ENCODE assay signal across 8 cellular contexts in the genomic region with DNA sequence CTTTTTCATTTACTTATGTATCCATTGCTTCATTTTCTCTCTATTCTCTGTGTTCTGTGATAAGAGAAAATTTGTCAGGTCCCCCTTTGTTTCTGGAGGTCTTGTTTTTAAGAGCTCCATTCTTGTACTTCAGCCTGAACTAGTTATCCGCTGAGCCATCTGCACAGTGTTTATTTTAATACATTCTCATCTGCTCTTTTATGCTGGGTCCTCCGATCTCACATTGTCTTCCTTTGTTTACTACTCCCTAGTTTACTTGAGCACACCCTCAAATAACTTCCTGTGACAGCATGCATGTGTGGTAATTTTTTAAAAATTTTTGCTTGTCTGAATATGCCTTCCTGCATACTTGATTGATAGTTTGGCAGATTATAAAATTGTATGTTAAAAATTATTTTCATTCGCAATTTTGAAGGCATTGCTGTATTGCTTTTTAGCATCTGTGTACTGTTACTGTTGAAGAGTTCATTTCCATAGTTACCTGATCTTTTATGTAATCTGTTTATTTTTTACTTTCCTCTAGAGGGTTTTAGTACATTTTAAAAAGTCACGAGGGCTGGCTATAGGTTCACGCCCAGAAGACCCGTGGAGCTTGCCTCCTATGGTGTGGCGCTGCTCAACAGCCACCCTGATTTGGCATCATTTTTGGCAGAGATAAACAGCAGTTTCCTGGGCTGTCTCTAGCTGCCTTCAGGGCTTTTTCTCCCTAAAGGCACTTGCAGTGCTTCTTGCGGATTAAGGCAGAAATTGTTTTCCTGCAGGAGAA. TPM values are rescaled to one million over a fixed set of nuclear protein-coding genes. Genes with fewer than 3 reads are reported as not detected.
DNase-seq lines count a peak whose midpoint lies in the region; ATAC-seq, FAIRE-seq and TF ChIP-seq lines count a peak whose summit lies in the region.

No MANE protein-coding gene starts in this region.

- FAIRE-seq in A549 (lab: Jason Lieb, UNC), result no peak

- TF ChIP-seq POLR2A in A549 (IDR thresholded peaks at IDR 0.05; ENCODE audit: low read length), result no peak

- no peak for TF ChIP-seq EP300 in A549 (IDR thresholded peaks at IDR 0.05)

- H3K27ac ChIP-seq in A549 (no peak overlapping the region), HEK293 (ENCODE audit: extremely low read depth, low read depth, low read length) (peak overlapping the region; percentile 34), SJCRH30 (0 out of 2 replicates have a peak overlapping the region, but pooled peaks have one; percentile 5), rectal smooth muscle tissue (ENCODE audit: low read depth, low read length) (peak overlapping the region; percentile 60)

- no peak for TF ChIP-seq RAD21 in A549 (conservative IDR thresholded peaks at IDR 0.05 in 1 of 2, IDR thresholded peaks at IDR 0.05 in 1 of 2)

- H3K9me3 ChIP-seq in A549 (no peaks in the 10 kb centered on the region), HEK293 (ENCODE audit: control insufficient read depth, insufficient read depth, low read depth, low read length) (no peaks in the 10 kb centered on the region), SJCRH30 (replicated peaks) (no peaks in the 10 kb centered on the region)

- H3K4me2 ChIP-seq in A549, result peak overlapping the region; percentile 38

- DNase-seq in A549 (ENCODE audit: low read depth in 1 of 2, low spot score in 1 of 2) (peak in 1 of 2 experiments; percentile 30), SJCRH30 (peak; percentile 42 to 65), fibroblast of the conjunctiva (ENCODE audit: low read depth) (peak; percentile 53), GOT3 (lab: John Stamatoyannopoulos, UW) (no peak)

- H3K36me3 ChIP-seq in HEK293 (ENCODE audit: control insufficient read depth in 2 of 2, insufficient read depth in 1 of 2, low read length in 2 of 2), result no peaks in the 10 kb centered on the region; a peak in 1 of 3 replicates
- no peaks in the 10 kb centered on the region; the same call in 1 of the 2 replicates for H3K36me3 ChIP-seq in SJCRH30
- H3K36me3 ChIP-seq in rectal smooth muscle tissue (ENCODE audit: control insufficient read depth, insufficient read depth, low read length), result no peaks in the 10 kb centered on the region

- H3K4me3 ChIP-seq in A549, result no peak overlapping the region
- H3K4me3 ChIP-seq in HEK293 (ENCODE audit: low read depth, low read length), result no peak overlapping the region
- no peak overlapping the region for H3K4me3 ChIP-seq in SJCRH30
- H3K4me3 ChIP-seq in rectal smooth muscle tissue (ENCODE audit: low read length), result peak overlapping the region; percentile 22

- CTCF ChIA-PET in A549 (lab: Yijun Ruan, JAX) (interaction anchor here (0.8 to 1.9 kb wide), 4 partner anchors 12 to 77 kb away, joined by 3 to 6 read pairs (median 4); no protein-coding TSS in a partner anchor), HEK293 (lab: Yijun Ruan, JAX) (interaction anchor here (0.6 to 1.6 kb wide), 8 partner anchors 9 to 76 kb away, joined by 3 to 6 read pairs (median 4); no protein-coding TSS in a partner anchor)

- WGBS in A549 (ENCODE audit: missing lambda C conversion rate), result 57% methylated on average over 8 of the region's 8 CpGs

- H3K4me1 ChIP-seq in A549, result peaks cover 30% of the 10 kb centered on the region
- peaks cover 20% of the 10 kb centered on the region for H3K4me1 ChIP-seq in HEK293 (ENCODE audit: control insufficient read depth, insufficient read depth, low read length)
- H3K4me1 ChIP-seq in SJCRH30, result peaks cover 19% of the 10 kb centered on the region
- peaks cover 6% of the 10 kb centered on the region for H3K4me1 ChIP-seq in rectal smooth muscle tissue (ENCODE audit: control insufficient read depth, insufficient read depth, low read length)

- POLR2A ChIA-PET in A549 (lab: Yijun Ruan, JAX) (no interaction called here), HEK293 (lab: Yijun Ruan, JAX) (interaction anchor here (0.6 to 1.7 kb wide), 2 partner anchors 32 to 35 kb away, joined by 4 to 5 read pairs; a partner anchor contains a TSS)

- ATAC-seq in A549 (peak in 1 of 2 experiments; percentile 71; a peak in 3 of 6 replicates), GM19023 (IDR thresholded peaks at IDR 0.05; ENCODE audit: unreplicated experiment) (no peak), HG03342 (IDR thresholded peaks at IDR 0.05; ENCODE audit: unreplicated experiment) (no peak)

- H3K9ac ChIP-seq in rectal smooth muscle tissue (ENCODE audit: low read length), result no peak overlapping the region

- TF ChIP-seq CTCF in A549 (IDR thresholded peaks at IDR 0.05) (no peak), HEK293 (tag by site-specific recombination; IDR thresholded peaks at IDR 0.05) (no peak)

- H3K27me3 ChIP-seq in SJCRH30 (no peaks in the 10 kb centered on the region), rectal smooth muscle tissue (ENCODE audit: control insufficient read depth, insufficient read depth, low read length) (no peaks in the 10 kb centered on the region)

TF ChIP-seq in A549, 52 proteins besides CTCF, POLR2A, EP300 and RAD21:
- TF ChIP-seq, protein P1, sequence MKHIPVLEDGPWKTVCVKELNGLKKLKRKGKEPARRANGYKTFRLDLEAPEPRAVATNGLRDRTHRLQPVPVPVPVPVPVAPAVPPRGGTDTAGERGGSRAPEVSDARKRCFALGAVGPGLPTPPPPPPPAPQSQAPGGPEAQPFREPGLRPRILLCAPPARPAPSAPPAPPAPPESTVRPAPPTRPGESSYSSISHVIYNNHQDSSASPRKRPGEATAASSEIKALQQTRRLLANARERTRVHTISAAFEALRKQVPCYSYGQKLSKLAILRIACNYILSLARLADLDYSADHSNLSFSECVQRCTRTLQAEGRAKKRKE (CRISPR knock-in tag; IDR thresholded peaks at IDR 0.05; ENCODE audit: low read depth), result no peak
- TF ChIP-seq NPAS2 (CRISPR knock-in tag; IDR thresholded peaks at IDR 0.05; ENCODE audit: borderline replicate concordance) (no peak), RARB (CRISPR knock-in tag; IDR thresholded peaks at IDR 0.05) (no peak)

TF ChIP-seq in HEK293, 187 proteins besides CTCF, POLR2A, EP300 and RAD21:
- TF ChIP-seq ZNF335 (tag by site-specific recombination; conservative IDR thresholded peaks at IDR 0.05) (peak; percentile 61), EGR2 (tag by site-specific recombination; IDR thresholded peaks at IDR 0.05; ENCODE audit: low read depth) (no peak), ZNF341 (tag by site-specific recombination; IDR thresholded peaks at IDR 0.05; ENCODE audit: low read depth) (peak; percentile 40; the same call in 1 of the 2 replicates)
- TF ChIP-seq, protein P2, sequence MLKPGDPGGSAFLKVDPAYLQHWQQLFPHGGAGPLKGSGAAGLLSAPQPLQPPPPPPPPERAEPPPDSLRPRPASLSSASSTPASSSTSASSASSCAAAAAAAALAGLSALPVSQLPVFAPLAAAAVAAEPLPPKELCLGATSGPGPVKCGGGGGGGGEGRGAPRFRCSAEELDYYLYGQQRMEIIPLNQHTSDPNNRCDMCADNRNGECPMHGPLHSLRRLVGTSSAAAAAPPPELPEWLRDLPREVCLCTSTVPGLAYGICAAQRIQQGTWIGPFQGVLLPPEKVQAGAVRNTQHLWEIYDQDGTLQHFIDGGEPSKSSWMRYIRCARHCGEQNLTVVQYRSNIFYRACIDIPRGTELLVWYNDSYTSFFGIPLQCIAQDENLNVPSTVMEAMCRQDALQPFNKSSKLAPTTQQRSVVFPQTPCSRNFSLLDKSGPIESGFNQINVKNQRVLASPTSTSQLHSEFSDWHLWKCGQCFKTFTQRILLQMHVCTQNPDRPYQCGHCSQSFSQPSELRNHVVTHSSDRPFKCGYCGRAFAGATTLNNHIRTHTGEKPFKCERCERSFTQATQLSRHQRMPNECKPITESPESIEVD (tag by site-specific recombination; IDR thresholded peaks at IDR 0.05), result peak; percentile 38; the same call in 1 of the 2 replicates

RNA-seq across cellular contexts. Expression of a gene that starts 31.9 kb away (rescaled TPM):
- 10.5 and 13.0 TPM in 2 replicates for polyA plus RNA-seq in A549 (2011; rRNA removed)
- 2.5 and 2.9 TPM in 2 replicates for polyA plus RNA-seq in A549 (2012; cell fraction: cytosol; rRNA removed)
- polyA plus RNA-seq in A549 (2012; cell fraction: nucleus; rRNA removed), result 3.6 and 4.1 TPM in 2 replicates
- polyA plus RNA-seq in A549 (2017; fragmentation: RNase III; extraction: RNeasy Plus Mini Kit Qiagen cat#74134 plus additional on column Dnase treatment), result 9.9 to 11.1 TPM (median 11.1 TPM) in 3 replicates
- polyA minus RNA-seq in A549 (2011; rRNA and poly(A)+ RNA removed), result 10.8 and 17.3 TPM in 2 replicates
- 35.6 and 47.3 TPM in 2 replicates for total RNA-seq in SJCRH30 (2014; rRNA removed; shearing (Covaris generic))

Comparison
In these comparisons a context has a peak if more than half of its experiments do, and no peak if none do; other contexts are left out.
1. H3K27ac ChIP-seq: peak in HEK293 (single experiment), SJCRH30 (single experiment) and rectal smooth muscle tissue (single experiment); none in A549 (0 of 2).